Comparison of ENCODE assay signal across 8 cellular contexts in genomic region chr22:21651521-21652009, GRCh38. TPM values are rescaled to one million over a fixed set of nuclear protein-coding genes. Genes with fewer than 3 reads are reported as not detected.
DNase-seq lines count a peak whose midpoint lies in the region; ATAC-seq and TF ChIP-seq lines count a peak whose summit lies in the region.

No MANE protein-coding gene starts in this region.

- POLR2A ChIA-PET in naive thymus-derived CD4-positive, alpha-beta T cell (lab: Charles Lee): interaction anchor here (0.9 to 4.4 kb wide), 5 partner anchors 10 to 22 kb away, joined by 3 to 23 read pairs (median 3); partner anchors contain the start of genes PPIL2, SDF2L1 and YDJC

- H3K9me3 Mint-ChIP-seq in naive thymus-derived CD4-positive, alpha-beta T cell: no peaks in the 10 kb centered on the region

- CTCF ChIA-PET in naive thymus-derived CD4-positive, alpha-beta T cell (lab: Charles Lee): no interaction called here

- peaks cover 25% of the 10 kb centered on the region for H3K36me3 ChIP-seq in HUES6 (ENCODE audit: control insufficient read depth, insufficient read depth, low read length)
- H3K36me3 ChIP-seq in naive thymus-derived CD4-positive, alpha-beta T cell (ENCODE audit: control insufficient read depth in 2 of 3, insufficient read depth in 3 of 3, low read length in 3 of 3): no peaks in the 10 kb centered on the region

- H3K27ac ChIP-seq in HUES6 (ENCODE audit: low read depth, low read length): peak overlapping the region; percentile 78
- H3K27ac ChIP-seq in coronary artery: no peak overlapping the region
- H3K27ac ChIP-seq in naive thymus-derived CD4-positive, alpha-beta T cell (ENCODE audit: low read depth, low read length): peak overlapping the region; percentile 45

- H3K27me3 Mint-ChIP-seq in naive thymus-derived CD4-positive, alpha-beta T cell: no peaks in the 10 kb centered on the region

- H3K27ac Mint-ChIP-seq in naive thymus-derived CD4-positive, alpha-beta T cell: peak overlapping the region in 4 of 9 donors; percentile 37 to 85 (median 50)

- TF ChIP-seq CTCF in coronary artery (IDR thresholded peaks at IDR 0.05): no peak

- peak overlapping the region; percentile 82 to 89 (median 88) for H3K4me3 Mint-ChIP-seq in naive thymus-derived CD4-positive, alpha-beta T cell

- H3K9me3 ChIP-seq in HUES6 (ENCODE audit: control insufficient read depth, insufficient read depth, low read depth, low read length): no peaks in the 10 kb centered on the region
- no peaks in the 10 kb centered on the region for H3K9me3 ChIP-seq in naive thymus-derived CD4-positive, alpha-beta T cell (ENCODE audit: control insufficient read depth in 2 of 3, low read length in 3 of 3)

- no peaks in the 10 kb centered on the region for H3K27me3 ChIP-seq in HUES6 (ENCODE audit: control insufficient read depth, insufficient read depth, low read length)
- H3K27me3 ChIP-seq in naive thymus-derived CD4-positive, alpha-beta T cell (ENCODE audit: control insufficient read depth in 2 of 2, insufficient read depth in 2 of 2, low read length in 2 of 2): no peaks in the 10 kb centered on the region

- H3K4me1 Mint-ChIP-seq in naive thymus-derived CD4-positive, alpha-beta T cell: peaks cover 16 to 36% (median 30%) of the 10 kb centered on the region in 7 donors

- intact Hi-C loops in Right ventricle myocardium inferior (cut with DNase I): no loop called here
- intact Hi-C loops in cardiac septum (cut with DNase I): no loop called here
- intact Hi-C loops in naive thymus-derived CD4-positive, alpha-beta T cell (cut with micrococcal nuclease): loop anchor here (1.0 kb wide), 2 partner anchors 9 to 14 kb away; partner anchors contain the start of gene SDF2L1 (in 2 of the 2)

- DNase-seq in Right ventricle myocardium inferior (ENCODE audit: missing footprints) (no peak), cardiac septum (ENCODE audit: low spot score) (no peak), coronary artery (ENCODE audit: low spot score) (no peak), middle frontal gyrus (ENCODE audit: extremely low spot score, low spot score) (no peak), NOMO-1 (lab: John Stamatoyannopoulos, UW; ENCODE audit: unreplicated experiment in 2 of 2) (no peak)
- DNase-seq in naive thymus-derived CD4-positive, alpha-beta T cell: no peak
- DNase-seq in NK-92 treated with Interleukin-12 subunit alpha and Interleukin-12 subunit beta, amount 100 ng/mL, for 24 hours (lab: John Stamatoyannopoulos, UW): no peak

- H3K4me3 ChIP-seq in HUES6 (ENCODE audit: low read depth, low read length) (peak overlapping the region; percentile 93), coronary artery (peak overlapping the region; percentile 86)
- H3K4me3 ChIP-seq in naive thymus-derived CD4-positive, alpha-beta T cell (ENCODE audit: low read length): peak overlapping the region; percentile 63

- H3K36me3 Mint-ChIP-seq in naive thymus-derived CD4-positive, alpha-beta T cell: peaks cover 0 to 7% (median 4%) of the 10 kb centered on the region in 5 donors

- H3K9ac ChIP-seq in HUES6 (ENCODE audit: low read length): peak overlapping the region; percentile 96

- ATAC-seq in Right ventricle myocardium inferior: peak; percentile 11
- peak; percentile 28 for ATAC-seq in naive thymus-derived CD4-positive, alpha-beta T cell

- peaks cover 19% of the 10 kb centered on the region for H3K4me1 ChIP-seq in HUES6 (ENCODE audit: control insufficient read depth, insufficient read depth, low read length)
- peaks cover 10 to 15% of the 10 kb centered on the region in 2 donors for H3K4me1 ChIP-seq in naive thymus-derived CD4-positive, alpha-beta T cell (ENCODE audit: control insufficient read depth in 2 of 2, insufficient read depth in 2 of 2, low read length in 2 of 2)

RNA-seq across cellular contexts. Expression of gene SDF2L1, which starts 9.5 kb away (rescaled TPM):
- 20.7 TPM for total RNA-seq in Right ventricle myocardium inferior
- 33.3 TPM for total RNA-seq in cardiac septum
- 10 to 100 TPM; 22.1 to 99.8 (median 31.7) TPM for total RNA-seq in naive thymus-derived CD4-positive, alpha-beta T cell
- polyA plus RNA-seq in naive thymus-derived CD4-positive, alpha-beta T cell: 10 to 100 TPM; 70.2 to 72.4 TPM

RNA-seq across cellular contexts. Expression of gene PPIL2, which starts 14.2 kb away (rescaled TPM):
- total RNA-seq in Right ventricle myocardium inferior: 24.5 TPM
- total RNA-seq in cardiac septum: 25.9 TPM
- total RNA-seq in naive thymus-derived CD4-positive, alpha-beta T cell: 10 to 100 TPM; 69.5 to 81.8 (median 74.7) TPM
- 10 to 100 TPM; 27.1 to 46.4 TPM for polyA plus RNA-seq in naive thymus-derived CD4-positive, alpha-beta T cell

RNA-seq across cellular contexts. Expression of gene CCDC116, which starts 19.0 kb away (rescaled TPM):
- total RNA-seq in Right ventricle myocardium inferior (0.16 TPM), cardiac septum (0.43 TPM)
- total RNA-seq in naive thymus-derived CD4-positive, alpha-beta T cell: under 1 TPM in 4 of 5 experiments, not detected in 1; 0.21 to 0.43 (median 0.27) TPM
- polyA plus RNA-seq in naive thymus-derived CD4-positive, alpha-beta T cell: not detected

RNA-seq across cellular contexts. Expression of gene YDJC, which starts 21.7 kb away (rescaled TPM):
- total RNA-seq in Right ventricle myocardium inferior (5.4 TPM), cardiac septum (5.9 TPM)
- 10 to 100 TPM; 29.0 to 56.0 (median 38.0) TPM for total RNA-seq in naive thymus-derived CD4-positive, alpha-beta T cell
- 10 to 100 TPM; 51.4 to 75.8 TPM for polyA plus RNA-seq in naive thymus-derived CD4-positive, alpha-beta T cell

Comparison
In these comparisons a context has a peak if more than half of its experiments do, and no peak if none do; other contexts are left out.
1. H3K27ac ChIP-seq: peak in HUES6 (single experiment) and naive thymus-derived CD4-positive, alpha-beta T cell (single experiment); none in coronary artery (0 of 2).
2. intact Hi-C loops: an anchor here in naive thymus-derived CD4-positive, alpha-beta T cell (1.0 kb wide); none called in Right ventricle myocardium inferior and cardiac septum.
3. Peak in every context shown above with its lines, with median percentiles within 50 percentile points of each other: H3K4me3 ChIP-seq.